ENCODE assay signal across 7 cellular contexts in the genomic region with DNA sequence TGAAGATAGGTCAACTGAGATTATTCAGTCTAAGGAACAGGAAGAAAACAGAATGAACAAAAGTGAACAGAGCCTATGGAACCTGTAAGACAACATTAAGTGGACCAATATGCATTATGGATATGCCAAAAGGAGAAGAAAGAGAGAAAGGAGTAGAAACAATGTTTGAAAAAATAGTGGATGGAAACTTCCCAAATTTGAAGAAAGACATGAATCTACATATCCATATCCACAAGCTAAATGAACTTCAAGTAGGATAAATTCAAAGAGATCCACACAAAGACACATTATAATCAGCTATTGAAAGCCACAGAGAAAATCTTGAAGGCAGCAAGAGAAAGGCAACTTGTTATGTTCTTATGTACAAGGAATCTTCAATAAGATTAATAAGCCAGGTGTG.
"Had no signal": no experiment of that assay in that cellular context is flagged by ENCODE, and none has a peak within 500 bp of the region (broad histone marks: within the 10 kb centered on the region; RNA-seq: fewer than 3 reads in every experiment).

No MANE protein-coding gene starts in this region.

- H3K4me2 ChIP-seq: GM23338 had no signal

- H3K4me3 Mint-ChIP-seq: GM23338, H9, HFFc6, IgD-negative memory B cell had no signal

- H3K27ac Mint-ChIP-seq: GM23338, HFFc6, IgD-negative memory B cell had no signal

- DNase-seq: H9, HCEC 1CT, HFFc6 had no signal

- H2AFZ ChIP-seq: GM23338 had no signal

- H3K27me3 Mint-ChIP-seq: IgD-negative memory B cell had no signal

- H3K4me3 ChIP-seq: GM23338 had no signal

- H3K9me3 Mint-ChIP-seq: GM23338 had no signal

- H3K27ac ChIP-seq: HL-60 had no signal

- H3K4me1 Mint-ChIP-seq: IgD-negative memory B cell had no signal

- ATAC-seq: GM23338, HepG2 had no signal
